Comparison of ENCODE assay signal across 8 cellular contexts in the genomic region with DNA sequence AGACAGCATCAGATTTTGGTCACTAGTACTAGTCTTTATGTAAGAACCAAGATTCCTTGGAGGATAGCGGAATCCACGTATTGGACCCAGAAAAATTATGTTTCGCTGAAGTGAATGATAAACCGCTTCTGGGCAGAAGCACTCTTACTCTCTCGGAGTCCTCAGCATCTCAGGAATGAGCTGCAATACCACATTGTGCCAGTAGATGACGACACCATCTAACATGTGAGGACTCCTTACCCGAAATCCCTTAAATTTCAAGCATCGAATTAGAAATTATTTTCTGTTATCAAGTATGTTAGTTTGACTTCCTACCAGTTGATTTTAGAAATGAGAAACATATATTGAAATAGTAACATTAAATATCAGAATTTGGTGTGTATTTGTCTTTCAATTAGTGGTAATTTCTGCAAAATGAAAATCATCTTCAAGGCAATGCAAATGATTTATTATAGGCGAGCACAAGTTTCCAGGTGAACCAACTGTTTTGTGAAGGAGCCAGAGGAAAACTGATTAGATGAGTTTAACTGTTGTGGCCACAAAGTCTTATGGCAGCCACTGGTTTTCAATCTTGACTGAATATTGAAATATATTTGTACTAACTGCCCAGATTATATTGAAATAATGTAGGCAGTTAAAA.
DNase-seq lines count a peak whose midpoint lies in the region; ATAC-seq and TF ChIP-seq lines count a peak whose summit lies in the region.

No MANE protein-coding gene starts in this region.

- no peaks in the 10 kb centered on the region for H3K36me3 Mint-ChIP-seq in T-cell

- peaks cover 0 to 6% of the 10 kb centered on the region in 2 donors for H3K27me3 Mint-ChIP-seq in T-cell

- H3K27me3 ChIP-seq in DND-41 (ENCODE audit: insufficient read depth, low read length, poor library complexity): no peaks in the 10 kb centered on the region
- no peaks in the 10 kb centered on the region for H3K27me3 ChIP-seq in adrenal gland
- H3K27me3 ChIP-seq in right cardiac atrium (ENCODE audit: control insufficient read depth, insufficient read depth): no peaks in the 10 kb centered on the region
- no peaks in the 10 kb centered on the region for H3K27me3 ChIP-seq in gastrocnemius medialis

- H2AFZ ChIP-seq in DND-41 (ENCODE audit: low read depth, low read length): no peak overlapping the region

- no peak overlapping the region for H3K4me3 Mint-ChIP-seq in T-cell

- CTCF ChIA-PET in T-cell (lab: Charles Lee): interaction anchor here (0.6 to 8.4 kb wide), 11 partner anchors 11 to 131 kb away, joined by 3 to 133 read pairs (median 4); a partner anchor contains a TSS

- TF ChIP-seq POLR2A in adrenal gland (IDR thresholded peaks at IDR 0.05) (no peak), gastrocnemius medialis (IDR thresholded peaks at IDR 0.05) (no peak)

- no peaks in the 10 kb centered on the region for H3K9me3 ChIP-seq in DND-41 (ENCODE audit: insufficient read depth, low read length, severe bottlenecking)
- no peaks in the 10 kb centered on the region for H3K9me3 ChIP-seq in adrenal gland (replicated peaks in 1 of 3)
- no peaks in the 10 kb centered on the region for H3K9me3 ChIP-seq in right cardiac atrium (ENCODE audit: control insufficient read depth, low read length)
- no peaks in the 10 kb centered on the region for H3K9me3 ChIP-seq in gastrocnemius medialis

- H4K20me1 ChIP-seq in DND-41 (ENCODE audit: insufficient read depth, low read length): no peaks in the 10 kb centered on the region

- H3K9ac ChIP-seq in DND-41 (ENCODE audit: low read depth, low read length): no peak overlapping the region

- POLR2A ChIA-PET in T-cell (lab: Charles Lee): no interaction called here

- H3K79me2 ChIP-seq in DND-41 (ENCODE audit: insufficient read depth, low read length): no peaks in the 10 kb centered on the region

- DNase-seq in DND-41 (peak; percentile 80), MV-4-11 (lab: John Stamatoyannopoulos, UW) (peak; percentile 43), T-cell (peak; percentile 25 to 82 (median 68)), adrenal gland (peak; percentile 66 to 94 (median 77)), right cardiac atrium (peak in 2 of 3 donors; percentile 46 to 63), gastrocnemius medialis (peak; percentile 5 to 16)

- no peaks in the 10 kb centered on the region for H3K9me3 Mint-ChIP-seq in T-cell

- WGBS in adrenal gland, 4 donors: 12 to 13% (median 13%) methylated on average over 9 of the region's 9 CpGs
- 15% methylated on average over 9 of the region's 9 CpGs for WGBS in right cardiac atrium

- intact Hi-C loops in adrenal gland (cut with DNase I) (loop anchor here (5.0 to 10.0 kb wide), 2 partner anchors 124 to 127 kb away; no protein-coding TSS in a partner anchor), right cardiac atrium (cut with DNase I) (loop anchor here in 3 of 4 donors (2.0 to 5.0 kb wide), 2 partner anchors 121 to 989 kb away; no protein-coding TSS in a partner anchor), gastrocnemius medialis (cut with DNase I; ENCODE audit: low total_unique reads) (loop anchor here (10.0 kb wide), 1 partner anchor 117 kb away; no protein-coding TSS in a partner anchor)

- TF ChIP-seq CTCF in DND-41 (IDR thresholded peaks at IDR 0.05; ENCODE audit: borderline replicate concordance, extremely low read depth, low read length, poor library complexity, severe bottlenecking) (peak; percentile 100), adrenal gland (IDR thresholded peaks at IDR 0.05) (peak; percentile 95 to 100 (median 99)), gastrocnemius medialis (IDR thresholded peaks at IDR 0.05 in 4 of 5, conservative IDR thresholded peaks at IDR 0.05 in 1 of 5) (peak; percentile 72 to 93 (median 78))

- ATAC-seq in DND-41 (ENCODE audit: insufficient read depth, low read depth) (peak; percentile 85), GM21737 (IDR thresholded peaks at IDR 0.05; ENCODE audit: unreplicated experiment) (peak; percentile 82), T-cell (replicated peaks in 1 of 4) (peak; percentile 69 to 77 (median 72)), right cardiac atrium (peak; percentile 61 to 75), gastrocnemius medialis (no peak), HG03521 (IDR thresholded peaks at IDR 0.05; ENCODE audit: unreplicated experiment) (no peak)

- H3K27ac ChIP-seq in DND-41 (ENCODE audit: low read length): no peak overlapping the region
- H3K27ac ChIP-seq in adrenal gland: no peak overlapping the region
- H3K27ac ChIP-seq in right cardiac atrium (ENCODE audit: low read length): no peak overlapping the region
- H3K27ac ChIP-seq in gastrocnemius medialis: no peak overlapping the region

- H3K4me3 ChIP-seq in DND-41 (ENCODE audit: low read depth in 1 of 2, low read length in 2 of 2) (no peak overlapping the region), adrenal gland (no peak overlapping the region), right cardiac atrium (ENCODE audit: low read length) (no peak overlapping the region), gastrocnemius medialis (no peak overlapping the region)

- peak overlapping the region; percentile 31 for H3K4me2 ChIP-seq in DND-41 (ENCODE audit: insufficient read depth, low read length)

- no peaks in the 10 kb centered on the region for H3K36me3 ChIP-seq in DND-41 (ENCODE audit: insufficient read depth, low read length)
- H3K36me3 ChIP-seq in adrenal gland (replicated peaks in 1 of 2): no peaks in the 10 kb centered on the region
- no peaks in the 10 kb centered on the region for H3K36me3 ChIP-seq in gastrocnemius medialis

- H3K27ac Mint-ChIP-seq in T-cell: no peak overlapping the region

- H3K4me1 ChIP-seq in DND-41 (ENCODE audit: insufficient read depth, low read length): peaks cover 6% of the 10 kb centered on the region; the same call in 1 of the 2 replicates
- H3K4me1 ChIP-seq in adrenal gland (replicated peaks in 1 of 2): peaks cover 0 to 5% of the 10 kb centered on the region in 2 donors
- no peaks in the 10 kb centered on the region for H3K4me1 ChIP-seq in right cardiac atrium (ENCODE audit: control insufficient read depth, insufficient read depth, low read length)
- H3K4me1 ChIP-seq in gastrocnemius medialis: no peaks in the 10 kb centered on the region

- in situ Hi-C loops in gastrocnemius medialis (cut with MboI; ENCODE audit: low sequenced_read_pairs in 4 of 4): loop anchor here (25.0 kb wide), 2 partner anchors 979 to 1004 kb away; no protein-coding TSS in a partner anchor

- peaks cover 0 to 5% (median 4%) of the 10 kb centered on the region in 3 donors for H3K4me1 Mint-ChIP-seq in T-cell

Comparison
In these comparisons a context has a peak if more than half of its experiments do, and no peak if none do; other contexts are left out.
1. ATAC-seq: peak in DND-41 (single experiment), GM21737 (single experiment), T-cell (4 of 4) and right cardiac atrium (2 of 2); none in gastrocnemius medialis (0 of 2) and HG03521 (single experiment).
2. DNase-seq: peak in every context shown above with its lines; median percentile 80 in DND-41; 77 in adrenal gland; 68 in T-cell; 54 in right cardiac atrium; 43 in MV-4-11; 10 in gastrocnemius medialis.
3. Peak in every context shown above with its lines, with median percentiles within 50 percentile points of each other: CTCF ChIP-seq.